In the genomic region with DNA sequence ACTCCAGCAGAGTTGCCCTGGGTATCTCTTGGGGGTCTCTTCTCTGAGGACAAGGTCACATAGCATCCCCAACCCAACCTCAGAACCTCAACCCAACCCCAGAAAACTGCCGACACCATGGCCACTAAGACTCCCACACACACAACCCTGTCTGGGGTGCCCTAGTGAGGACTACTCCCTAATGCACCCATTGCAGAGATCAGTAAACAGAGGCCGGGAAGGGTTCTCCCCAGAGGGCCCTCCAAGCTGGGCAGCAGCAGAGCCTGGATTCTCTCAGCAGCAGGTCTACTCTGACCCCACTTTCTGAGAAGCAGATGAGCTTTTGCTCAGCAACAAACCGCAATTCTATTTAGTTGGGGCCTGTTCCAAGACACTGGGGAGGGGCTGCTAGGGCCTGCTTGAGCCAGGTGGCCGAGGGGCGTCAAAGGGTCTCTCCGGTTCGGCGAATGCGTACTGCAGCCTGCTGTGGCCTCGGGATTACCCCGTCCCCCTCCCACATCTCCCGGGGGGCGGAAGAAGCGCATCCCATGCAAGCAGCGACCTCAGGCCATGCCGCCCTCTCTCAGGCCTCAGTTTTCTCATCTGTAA, we compare ENCODE assay signal across 10 cellular contexts. TPM values are rescaled to one million over a fixed set of nuclear protein-coding genes. Genes with fewer than 3 reads are reported as not detected.
A peak's percentile ranks its signal among the peaks of the same experiment; 100 is the strongest.
DNase-seq lines count a peak whose midpoint lies in the region; ATAC-seq and TF ChIP-seq lines count a peak whose summit lies in the region.
"Had no signal": no experiment of that assay in that cellular context is flagged by ENCODE, and none has a peak within 500 bp of the region (broad histone marks: within the 10 kb centered on the region; RNA-seq: fewer than 3 reads in every experiment).

No MANE protein-coding gene starts in this region.

- BruUV-seq in A673 (replicated peaks; lab: Mats Ljungman, UMichigan) = no TSS peak

- peaks cover 34% of the 10 kb centered on the region for H3K27me3 Mint-ChIP-seq in activated naive CD8-positive, alpha-beta T cell treated with anti-CD3 and anti-CD28 coated beads, Interleukin-2, amount 50 U/mL, for 24 hours

- H3K4me1 Mint-ChIP-seq in activated naive CD8-positive, alpha-beta T cell treated with anti-CD3 and anti-CD28 coated beads, Interleukin-2, amount 50 U/mL, for 24 hours = no peaks in the 10 kb centered on the region

- no peak for DNase-seq in A673 (ENCODE audit: low spot score)
- peak; percentile 13 for DNase-seq in GM20000 (ENCODE audit: low spot score)
- no peak for DNase-seq in activated naive CD8-positive, alpha-beta T cell treated with anti-CD3 and anti-CD28 coated beads, Interleukin-2, amount 50 U/mL, for 24 hours
- no peak for DNase-seq in left lobe of liver (ENCODE audit: low spot score)
- DNase-seq in NOMO-1 treated with dmso at 0.1 percent for 144 hours (lab: John Stamatoyannopoulos, UW; ENCODE audit: unreplicated experiment) = no peak
- DNase-seq in T-helper 9 cell = no peak
- DNase-seq in NCI-H1105 treated with DMSO at 0.1 percent for 48 hours (lab: John Stamatoyannopoulos, UW) = no peak
- DNase-seq: PC-9; stimulated activated CD4-positive, alpha-beta T cell treated with anti-CD3 and anti-CD28 coated beads, Interleukin-15, amount 100 ng/mL, for 24 hours had no signal

- no peak overlapping the region for H3K27ac ChIP-seq in A673 (ENCODE audit: low read depth, low read length, poor library complexity, severe bottlenecking)
- H3K27ac ChIP-seq: PC-9 had no signal

- no peaks in the 10 kb centered on the region for H3K36me3 Mint-ChIP-seq in activated naive CD8-positive, alpha-beta T cell treated with anti-CD3 and anti-CD28 coated beads, Interleukin-2, amount 50 U/mL, for 24 hours (ENCODE audit: low read depth)

- CTCF ChIA-PET in A673 (lab: Charles Lee) = no interaction called here

- H3K9me3 ChIP-seq in A673 (ENCODE audit: low read depth, low read length, poor library complexity, severe bottlenecking) = no peaks in the 10 kb centered on the region

- intact Hi-C loops in A673 (cut with micrococcal nuclease; ENCODE audit: unreplicated experiment) = no loop called here

- no peaks in the 10 kb centered on the region for H3K4me1 ChIP-seq in A673 (ENCODE audit: insufficient read depth, low read length, poor library complexity, severe bottlenecking)

- POLR2A ChIA-PET in A673 (lab: Charles Lee; ENCODE audit: low non-redundant PET) = no interaction called here

- peaks cover 10% of the 10 kb centered on the region for H3K27me3 ChIP-seq in A673 (replicated peaks; ENCODE audit: insufficient read depth, low read depth, low read length, poor library complexity)

- TF ChIP-seq CTCF in A673 (conservative IDR thresholded peaks at IDR 0.05; ENCODE audit: low read depth, low read length) = no peak
- no peak for TF ChIP-seq CTCF in GM20000 (IDR thresholded peaks at IDR 0.05; ENCODE audit: extremely low read depth, missing control alignments)

- no peak overlapping the region for H3K27ac Mint-ChIP-seq in activated naive CD8-positive, alpha-beta T cell treated with anti-CD3 and anti-CD28 coated beads, Interleukin-2, amount 50 U/mL, for 24 hours

- no peaks in the 10 kb centered on the region for H3K9me3 Mint-ChIP-seq in activated naive CD8-positive, alpha-beta T cell treated with anti-CD3 and anti-CD28 coated beads, Interleukin-2, amount 50 U/mL, for 24 hours

- no peak for ATAC-seq in activated naive CD8-positive, alpha-beta T cell treated with anti-CD3 and anti-CD28 coated beads, Interleukin-2, amount 50 U/mL, for 24 hours
- ATAC-seq in left lobe of liver (peak; percentile 14), GM18517 (IDR thresholded peaks at IDR 0.05; ENCODE audit: unreplicated experiment) (no peak)

- H3K4me3 ChIP-seq in A673 (ENCODE audit: low read depth, low read length, poor library complexity, severe bottlenecking) = peak overlapping the region; percentile 74
- H3K4me3 ChIP-seq: PC-9 had no signal

- H3K36me3 ChIP-seq in A673 (ENCODE audit: insufficient read depth, low read length, poor library complexity, severe bottlenecking) = no peaks in the 10 kb centered on the region

- peak overlapping the region; percentile 11 for H3K4me3 Mint-ChIP-seq in activated naive CD8-positive, alpha-beta T cell treated with anti-CD3 and anti-CD28 coated beads, Interleukin-2, amount 50 U/mL, for 24 hours

RNA-seq across cellular contexts. Expression of a gene that starts 0.8 kb away (rescaled TPM):
- total RNA-seq in A673 (2021) (1.6 and 2.6 TPM in 2 replicates), left lobe of liver (88.9 TPM)
- total RNA-seq: PC-9 had no signal

Comparison
In these comparisons a context has a peak if more than half of its experiments do, and no peak if none do; other contexts are left out.
1. RNA of a gene that starts 0.8 kb away (total RNA-seq): 88.9 TPM in left lobe of liver (single experiment); 1.6 to 2.6 TPM in A673; every median in the first group is over 10 times any median in the second.